27 cellular contexts compared by ENCODE assay signal in the genomic region with DNA sequence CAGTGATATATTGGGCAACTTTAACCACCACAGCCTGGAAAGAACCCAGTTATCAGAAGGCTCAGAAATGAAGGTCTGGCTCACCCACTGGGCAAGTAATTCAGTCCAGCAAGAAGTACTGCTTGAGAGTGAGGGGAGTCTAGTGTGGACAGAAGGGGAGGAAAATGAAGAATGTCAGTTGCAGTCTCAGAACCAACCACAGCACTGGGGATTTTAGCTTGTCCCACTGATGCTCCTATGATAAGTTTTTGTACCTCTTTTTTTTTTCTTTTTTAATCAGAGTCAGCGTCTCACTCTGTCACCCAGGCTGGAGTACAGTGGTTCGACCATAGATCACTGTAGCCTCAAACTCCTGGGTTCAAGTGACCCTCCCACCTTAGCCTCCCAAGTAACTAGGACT. TPM values are rescaled to one million over a fixed set of nuclear protein-coding genes. Genes with fewer than 3 reads are reported as not detected.
DNase-seq lines count a peak whose midpoint lies in the region; ATAC-seq, FAIRE-seq and TF ChIP-seq lines count a peak whose summit lies in the region.
"Had no signal": no experiment of that assay in that cellular context is flagged by ENCODE, and none has a peak within 500 bp of the region (broad histone marks: within the 10 kb centered on the region; RNA-seq: fewer than 3 reads in every experiment).

No MANE protein-coding gene starts in this region.

- CTCF ChIA-PET in GM12878 (lab: Yijun Ruan, JAX): interaction anchor here (1.1 to 3.5 kb wide), 2 partner anchors 16 to 99 kb away, joined by 3 to 15 read pairs; no protein-coding TSS in a partner anchor

- H3K27me3 ChIP-seq in GM12878 (replicated peaks in 1 of 2; ENCODE audit: control insufficient read depth in 2 of 2, insufficient read depth in 2 of 2, low read length in 1 of 2) (no peaks in the 10 kb centered on the region), neural progenitor cell (no peaks in the 10 kb centered on the region)
- H3K27me3 ChIP-seq: BE2C, MG63 had no signal

- WGBS in GM12878 (ENCODE audit: insufficient coverage, insufficient replicate concordance, low lambda C conversion rate, missing lambda C conversion rate): 18% methylated on average over 2 of the region's 2 CpGs

- H4K20me1 ChIP-seq in GM12878 (ENCODE audit: control insufficient read depth, insufficient read depth): no peaks in the 10 kb centered on the region
- no peaks in the 10 kb centered on the region for H4K20me1 ChIP-seq in neural progenitor cell (ENCODE audit: low read depth)

- H3K9ac ChIP-seq in GM12878 (ENCODE audit: control insufficient read depth, insufficient read depth, low read length) (no peak overlapping the region), neural progenitor cell (no peak overlapping the region)

- TF ChIP-seq POLR2A in GM12878 (IDR thresholded peaks at IDR 0.05; ENCODE audit: low read depth, low read length): no peak

- H3K9me3 Mint-ChIP-seq in activated naive CD8-positive, alpha-beta T cell treated with anti-CD3 and anti-CD28 coated beads, Interleukin-2, amount 50 U/mL, for 24 hours: no peaks in the 10 kb centered on the region
- H3K9me3 Mint-ChIP-seq in activated naive CD8-positive, alpha-beta T cell treated with anti-CD3 and anti-CD28 coated beads for 36 hours: no peaks in the 10 kb centered on the region
- H3K9me3 Mint-ChIP-seq in neural progenitor cell: no peaks in the 10 kb centered on the region
- H3K9me3 Mint-ChIP-seq: CD4-positive, alpha-beta T cell had no signal

- POLR2A ChIA-PET in GM12878 (lab: Charles Lee): interaction anchor here (0.6 to 0.8 kb wide), 2 partner anchors 13 to 105 kb away, joined by 3 to 7 read pairs; a partner anchor contains a TSS

- H3K4me2 ChIP-seq in GM12878 (ENCODE audit: control insufficient read depth, insufficient read depth): peak overlapping the region; percentile 28
- no peak overlapping the region for H3K4me2 ChIP-seq in neural progenitor cell
- H3K4me2 ChIP-seq: PC-9 had no signal

- H3K36me3 ChIP-seq in GM12878 (ENCODE audit: control insufficient read depth in 2 of 2, insufficient read depth in 2 of 2, low read length in 1 of 2) (no peaks in the 10 kb centered on the region), neural progenitor cell (no peaks in the 10 kb centered on the region)
- H3K36me3 ChIP-seq: BE2C, MG63 had no signal

- H3K9me3 ChIP-seq in GM12878 (replicated peaks; ENCODE audit: control insufficient read depth, insufficient read depth, low read length) (no peaks in the 10 kb centered on the region), neural progenitor cell (ENCODE audit: low read depth) (no peaks in the 10 kb centered on the region)
- H3K9me3 ChIP-seq: BE2C, MG63 had no signal

- H3K4me3 Mint-ChIP-seq in activated naive CD8-positive, alpha-beta T cell treated with anti-CD3 and anti-CD28 coated beads, Interleukin-2, amount 50 U/mL, for 24 hours: no peak overlapping the region
- H3K4me3 Mint-ChIP-seq in activated naive CD8-positive, alpha-beta T cell treated with anti-CD3 and anti-CD28 coated beads for 36 hours: no peak overlapping the region
- no peak overlapping the region for H3K4me3 Mint-ChIP-seq in neural progenitor cell
- H3K4me3 Mint-ChIP-seq: CD4-positive, alpha-beta T cell had no signal

- DNase-seq in activated naive CD8-positive, alpha-beta T cell treated with anti-CD3 and anti-CD28 coated beads, Interleukin-2, amount 50 U/mL, for 24 hours: no peak
- no peak for DNase-seq in activated naive CD8-positive, alpha-beta T cell treated with anti-CD3 and anti-CD28 coated beads for 36 hours
- DNase-seq in NAMALWA (ENCODE audit: low spot score): peak; percentile 1
- DNase-seq in GM12878 (ENCODE audit: low read depth, low spot score): no peak
- DNase-seq in UCSD-AML1 (lab: John Stamatoyannopoulos, UW; ENCODE audit: unreplicated experiment): no peak
- no peak for DNase-seq in activated CD4-positive, alpha-beta T cell treated with anti-CD3 and anti-CD28 coated beads for 48 hours
- DNase-seq in neural progenitor cell (ENCODE audit: low spot score): no peak
- DNase-seq: BE2C; CD4-positive, alpha-beta T cell; COR-L47; DMS79 treated with DMSO at 0.1 percent for 48 hours; GOT3; HCEC 1CT; MG63; NCI-H1048; NCI-H1417 treated with DMSO at 0.1 percent for 48 hours; NCI-H187; NCI-H446; NCI-H526 treated with DMSO at 0.1 percent for 48 hours; PC-9; RPMI8226; SHP77 had no signal

- H3K4me3 ChIP-seq in GM12878 (no peak overlapping the region), neural progenitor cell (no peak overlapping the region)
- H3K4me3 ChIP-seq: K562, MG63, PC-9 had no signal

- SMC1A ChIA-PET in GM12878 (lab: Charles Lee; ENCODE audit: uncharacterized antibody, unreplicated experiment): interaction anchor here (1.2 to 1.7 kb wide), 2 partner anchors 9 to 22 kb away, joined by 3 to 5 read pairs; no protein-coding TSS in a partner anchor

- H3F3A ChIP-seq in neural progenitor cell (ENCODE audit: low read depth): no peaks in the 10 kb centered on the region

- intact Hi-C loops in GM12878 (cut with micrococcal nuclease; ENCODE audit: unreplicated experiment): no loop called here

- H3K4me1 ChIP-seq in GM12878 (ENCODE audit: control insufficient read depth, insufficient read depth, low read length): peaks cover 13% of the 10 kb centered on the region
- no peaks in the 10 kb centered on the region for H3K4me1 ChIP-seq in neural progenitor cell
- H3K4me1 ChIP-seq: BE2C had no signal

- peaks cover 29% of the 10 kb centered on the region for H3K4me1 Mint-ChIP-seq in activated naive CD8-positive, alpha-beta T cell treated with anti-CD3 and anti-CD28 coated beads, Interleukin-2, amount 50 U/mL, for 24 hours
- peaks cover 10% of the 10 kb centered on the region for H3K4me1 Mint-ChIP-seq in activated naive CD8-positive, alpha-beta T cell treated with anti-CD3 and anti-CD28 coated beads for 36 hours
- H3K4me1 Mint-ChIP-seq in neural progenitor cell: no peaks in the 10 kb centered on the region

- no TSS peak for BruUV-seq in GM12878 (replicated peaks; lab: Mats Ljungman, UMichigan)

- in situ Hi-C loops in GM12878 (cut with MboI): no loop called here

- ATAC-seq in activated naive CD8-positive, alpha-beta T cell treated with anti-CD3 and anti-CD28 coated beads, Interleukin-2, amount 50 U/mL, for 24 hours: peak; percentile 15
- peak; percentile 46 for ATAC-seq in GM12878
- ATAC-seq: K562 had no signal

- no peak for TF ChIP-seq EP300 in GM12878 (IDR thresholded peaks at IDR 0.05; ENCODE audit: borderline replicate concordance in 1 of 2, control insufficient read depth in 1 of 2, low read depth in 2 of 2, low read length in 2 of 2)

- H3K79me2 ChIP-seq in GM12878 (ENCODE audit: control insufficient read depth, insufficient read depth, low read length) (no peaks in the 10 kb centered on the region), neural progenitor cell (ENCODE audit: low read depth) (no peaks in the 10 kb centered on the region)

- TF ChIP-seq CTCF in GM12878 (IDR thresholded peaks at IDR 0.05 in 2 of 3, conservative IDR thresholded peaks at IDR 0.05 in 1 of 3; ENCODE audit: control insufficient read depth in 2 of 3, extremely low read depth in 1 of 3, insufficient read depth in 1 of 3, low read depth in 3 of 3, low read length in 3 of 3) (no peak), neural progenitor cell (IDR thresholded peaks at IDR 0.05) (no peak)

- FAIRE-seq in GM12878 (lab: Jason Lieb, UNC): no peak
- FAIRE-seq: GM18507, K562 had no signal

- no peaks in the 10 kb centered on the region for H3K36me3 Mint-ChIP-seq in activated naive CD8-positive, alpha-beta T cell treated with anti-CD3 and anti-CD28 coated beads, Interleukin-2, amount 50 U/mL, for 24 hours (ENCODE audit: low read depth)
- H3K36me3 Mint-ChIP-seq in activated naive CD8-positive, alpha-beta T cell treated with anti-CD3 and anti-CD28 coated beads for 36 hours: no peaks in the 10 kb centered on the region
- no peaks in the 10 kb centered on the region for H3K36me3 Mint-ChIP-seq in neural progenitor cell

- RAD21 ChIA-PET in GM12878 (lab: Charles Lee; ENCODE audit: unreplicated experiment): interaction anchor here (1.3 kb wide), 1 partner anchor 19 kb away, joined by 3 read pairs; no protein-coding TSS in a partner anchor

- H3K27ac Mint-ChIP-seq in activated naive CD8-positive, alpha-beta T cell treated with anti-CD3 and anti-CD28 coated beads, Interleukin-2, amount 50 U/mL, for 24 hours: peak overlapping the region; percentile 27
- no peak overlapping the region for H3K27ac Mint-ChIP-seq in activated naive CD8-positive, alpha-beta T cell treated with anti-CD3 and anti-CD28 coated beads for 36 hours
- no peak overlapping the region for H3K27ac Mint-ChIP-seq in neural progenitor cell
- H3K27ac Mint-ChIP-seq: CD4-positive, alpha-beta T cell had no signal

- H3K27ac ChIP-seq in GM12878 (ENCODE audit: control insufficient read depth, insufficient read depth) (no peak overlapping the region), neural progenitor cell (no peak overlapping the region)
- H3K27ac ChIP-seq: HL-60, PC-9 had no signal

- TF ChIP-seq RAD21 in GM12878 (IDR thresholded peaks at IDR 0.05; ENCODE audit: insufficient read depth, low read depth, low read length): no peak

- no peaks in the 10 kb centered on the region for H3K27me3 Mint-ChIP-seq in activated naive CD8-positive, alpha-beta T cell treated with anti-CD3 and anti-CD28 coated beads, Interleukin-2, amount 50 U/mL, for 24 hours
- H3K27me3 Mint-ChIP-seq in activated naive CD8-positive, alpha-beta T cell treated with anti-CD3 and anti-CD28 coated beads for 36 hours: no peaks in the 10 kb centered on the region
- no peaks in the 10 kb centered on the region for H3K27me3 Mint-ChIP-seq in neural progenitor cell (ENCODE audit: insufficient read depth, low read depth)
- H3K27me3 Mint-ChIP-seq: CD4-positive, alpha-beta T cell had no signal

- no peak overlapping the region; the same call in 1 of the 2 replicates for H2AFZ ChIP-seq in GM12878 (ENCODE audit: control insufficient read depth, low read depth, low read length)
- no peak overlapping the region for H2AFZ ChIP-seq in neural progenitor cell (replicated peaks)
- H2AFZ ChIP-seq: PC-9 had no signal

RNA-seq across cellular contexts. Expression of a gene that starts 9.4 kb away (rescaled TPM):
- 10 to 100 TPM; 11.4 to 11.5 TPM for total RNA-seq in activated naive CD8-positive, alpha-beta T cell treated with anti-CD3 and anti-CD28 coated beads for 36 hours
- total RNA-seq in GM12878 (2013; cell fraction: nucleolus; rRNA removed): 13.9 and 16.8 TPM in 2 replicates
- total RNA-seq in GM12878 (2014; rRNA removed): 12.2 and 14.2 TPM in 2 replicates
- 5.8 and 7.0 TPM in 2 replicates for total RNA-seq in GM12878 (2014; rRNA removed; fragmentation: Illumina TruSeq; extraction: Trizol)
- 8.9 and 9.0 TPM in 2 replicates for total RNA-seq in GM12878 (2021)
- 12.2 TPM for polyA plus RNA-seq in GM12878 (2011; ENCODE audit: low read depth)
- polyA plus RNA-seq in GM12878 (2011; rRNA removed): 3.0 and 3.1 TPM in 2 replicates
- 2.3 and 2.9 TPM in 2 replicates for polyA plus RNA-seq in GM12878 (2011; cell fraction: cytosol; rRNA removed)
- 12.6 and 15.4 TPM in 2 replicates for polyA plus RNA-seq in GM12878 (2011; cell fraction: nucleus; rRNA removed)
- 10.2 and 16.4 TPM in 2 replicates for polyA plus RNA-seq in GM12878 (2012)
- polyA plus RNA-seq in GM12878 (2014; fragmentation: Illumina TruSeq; extraction: Trizol): 6.6 and 8.4 TPM in 2 replicates
- 1 to 10 TPM; 2.1 to 2.3 TPM for polyA plus RNA-seq in GM12878 (2014; fragmentation: Nextera tagmentation; extraction: Ambion mirVana)
- 8.9 and 12.0 TPM in 2 replicates for polyA plus RNA-seq in GM12878 (2014; rRNA removed)
- 1 to 10 TPM; 2.8 to 2.9 TPM for polyA plus RNA-seq in GM12878 (2016; fragmentation: Nextera tagmentation; extraction: Ambion mirVana)
- polyA minus RNA-seq in GM12878 (2011; rRNA and poly(A)+ RNA removed): 2.6 and 6.9 TPM in 2 replicates
- polyA minus RNA-seq in GM12878 (2011; cell fraction: cytosol; rRNA and poly(A)+ RNA removed): 0.80 TPM in 1 of 2 replicates, not detected in the other
- polyA minus RNA-seq in GM12878 (2011; cell fraction: nucleus; rRNA and poly(A)+ RNA removed): 5.7 and 6.7 TPM in 2 replicates
- 0.56 and 1.4 TPM in 2 replicates for total RNA-seq in neural progenitor cell (ENCODE audit: low replicate concordance)
- total RNA-seq: HT-29 had no signal

RNA-seq across cellular contexts. Expression of a gene that starts 22.5 kb away (rescaled TPM):
- 10 to 100 TPM; 24.9 to 26.0 TPM for total RNA-seq in activated naive CD8-positive, alpha-beta T cell treated with anti-CD3 and anti-CD28 coated beads for 36 hours
- 11.7 and 19.4 TPM in 2 replicates for total RNA-seq in GM12878 (2013; cell fraction: nucleolus; rRNA removed)
- 7.9 and 8.2 TPM in 2 replicates for total RNA-seq in GM12878 (2014; rRNA removed)
- total RNA-seq in GM12878 (2014; rRNA removed; fragmentation: Illumina TruSeq; extraction: Trizol): 4.6 and 4.9 TPM in 2 replicates
- 19.1 and 19.5 TPM in 2 replicates for total RNA-seq in GM12878 (2021)
- 10.4 TPM for polyA plus RNA-seq in GM12878 (2011; ENCODE audit: low read depth)
- 7.2 and 9.9 TPM in 2 replicates for polyA plus RNA-seq in GM12878 (2011; rRNA removed)
- polyA plus RNA-seq in GM12878 (2011; cell fraction: cytosol; rRNA removed): 13.1 and 13.2 TPM in 2 replicates
- 48.8 and 64.5 TPM in 2 replicates for polyA plus RNA-seq in GM12878 (2011; cell fraction: nucleus; rRNA removed)
- 14.4 and 28.1 TPM in 2 replicates for polyA plus RNA-seq in GM12878 (2012)
- 6.1 and 9.1 TPM in 2 replicates for polyA plus RNA-seq in GM12878 (2014; fragmentation: Illumina TruSeq; extraction: Trizol)
- under 1 TPM in 1 of 2 experiments, not detected in 1; 0.16 TPM for polyA plus RNA-seq in GM12878 (2014; fragmentation: Nextera tagmentation; extraction: Ambion mirVana)
- polyA plus RNA-seq in GM12878 (2014; rRNA removed): 13.0 and 14.3 TPM in 2 replicates
- polyA plus RNA-seq in GM12878 (2016; fragmentation: Nextera tagmentation; extraction: Ambion mirVana): 1 to 10 TPM in 1 of 2 experiments, under 1 TPM in 1; 0.88 to 2.9 TPM
- polyA minus RNA-seq in GM12878 (2011; rRNA and poly(A)+ RNA removed): 12.7 and 12.9 TPM in 2 replicates
- 5.1 and 7.7 TPM in 2 replicates for polyA minus RNA-seq in GM12878 (2011; cell fraction: cytosol; rRNA and poly(A)+ RNA removed)
- polyA minus RNA-seq in GM12878 (2011; cell fraction: nucleus; rRNA and poly(A)+ RNA removed): 14.7 and 30.0 TPM in 2 replicates
- total RNA-seq in neural progenitor cell (ENCODE audit: low replicate concordance): 5.2 and 12.4 TPM in 2 replicates

RNA-seq across cellular contexts. Expression of a gene that starts 23.2 kb away (rescaled TPM):
- 10 to 100 TPM; 67.7 to 69.4 TPM for total RNA-seq in activated naive CD8-positive, alpha-beta T cell treated with anti-CD3 and anti-CD28 coated beads for 36 hours
- 31.5 and 33.0 TPM in 2 replicates for total RNA-seq in GM12878 (2013; cell fraction: nucleolus; rRNA removed)
- total RNA-seq in GM12878 (2014; rRNA removed) (115 and 119 TPM in 2 replicates), GM12878 (2014; rRNA removed; fragmentation: Illumina TruSeq; extraction: Trizol) (55.0 and 55.6 TPM in 2 replicates), GM12878 (2021) (83.3 and 84.9 TPM in 2 replicates), neural progenitor cell (ENCODE audit: low replicate concordance) (0.56 and 0.86 TPM in 2 replicates)
- 38.2 TPM for polyA plus RNA-seq in GM12878 (2011; ENCODE audit: low read depth)
- polyA plus RNA-seq in GM12878 (2011; rRNA removed) (20.1 and 29.1 TPM in 2 replicates), GM12878 (2014; fragmentation: Illumina TruSeq; extraction: Trizol) (26.3 and 44.9 TPM in 2 replicates), GM12878 (2014; fragmentation: Nextera tagmentation; extraction: Ambion mirVana) (10 to 100 TPM in 1 of 2 experiments, under 1 TPM in 1; 0.97 to 12.1 TPM), GM12878 (2014; rRNA removed) (137 and 147 TPM in 2 replicates), GM12878 (2016; fragmentation: Nextera tagmentation; extraction: Ambion mirVana) (10 to 100 TPM; 63.8 to 77.8 TPM)
- 42.7 and 45.9 TPM in 2 replicates for polyA plus RNA-seq in GM12878 (2011; cell fraction: cytosol; rRNA removed)
- 16.1 and 23.4 TPM in 2 replicates for polyA plus RNA-seq in GM12878 (2011; cell fraction: nucleus; rRNA removed)
- polyA plus RNA-seq in GM12878 (2012): 88.6 and 91.7 TPM in 2 replicates
- polyA minus RNA-seq in GM12878 (2011; rRNA and poly(A)+ RNA removed): 5.4 and 16.1 TPM in 2 replicates
- 3.6 and 8.9 TPM in 2 replicates for polyA minus RNA-seq in GM12878 (2011; cell fraction: cytosol; rRNA and poly(A)+ RNA removed)
- 4.1 and 5.0 TPM in 2 replicates for polyA minus RNA-seq in GM12878 (2011; cell fraction: nucleus; rRNA and poly(A)+ RNA removed)
- total RNA-seq: A172, HT-29, K562, PC-9 had no signal
- polyA plus RNA-seq: K562 had no signal

RNA-seq across cellular contexts. Expression of a gene that starts 30.2 kb away (rescaled TPM):
- over 10,000 TPM in 1 of 2 experiments, 1,000 to 10,000 TPM in 1; 8,498 to 10,099 TPM for total RNA-seq in activated naive CD8-positive, alpha-beta T cell treated with anti-CD3 and anti-CD28 coated beads for 36 hours
- total RNA-seq in GM12878 (2013; cell fraction: nucleolus; rRNA removed): 15,728 and 37,247 TPM in 2 replicates
- total RNA-seq in GM12878 (2014; rRNA removed): 34,892 and 42,450 TPM in 2 replicates
- total RNA-seq in GM12878 (2014; rRNA removed; fragmentation: Illumina TruSeq; extraction: Trizol): 6,746 and 12,076 TPM in 2 replicates
- 18,533 and 18,901 TPM in 2 replicates for total RNA-seq in GM12878 (2021)
- polyA plus RNA-seq in GM12878 (2011; ENCODE audit: low read depth): not detected
- polyA plus RNA-seq in GM12878 (2011; rRNA removed): 3.8 and 12.0 TPM in 2 replicates
- polyA plus RNA-seq in GM12878 (2011; cell fraction: cytosol; rRNA removed): 152 TPM in 1 of 2 replicates, not detected in the other
- 4,598 and 4,771 TPM in 2 replicates for polyA plus RNA-seq in GM12878 (2011; cell fraction: nucleus; rRNA removed)
- 62.9 TPM in 1 of 2 replicates, not detected in the other for polyA plus RNA-seq in GM12878 (2012)
- not detected in 2 replicates for polyA plus RNA-seq in GM12878 (2014; fragmentation: Illumina TruSeq; extraction: Trizol)
- not detected for polyA plus RNA-seq in GM12878 (2014; fragmentation: Nextera tagmentation; extraction: Ambion mirVana)
- polyA plus RNA-seq in GM12878 (2014; rRNA removed): 760 and 1,065 TPM in 2 replicates
- polyA plus RNA-seq in GM12878 (2016; fragmentation: Nextera tagmentation; extraction: Ambion mirVana): 10 to 100 TPM in 1 of 2 experiments, not detected in 1; 13.3 TPM
- 9,902 and 51,214 TPM in 2 replicates for polyA minus RNA-seq in GM12878 (2011; rRNA and poly(A)+ RNA removed)
- polyA minus RNA-seq in GM12878 (2011; cell fraction: cytosol; rRNA and poly(A)+ RNA removed): 10,750 and 21,317 TPM in 2 replicates
- polyA minus RNA-seq in GM12878 (2011; cell fraction: nucleus; rRNA and poly(A)+ RNA removed): 140,969 and 152,974 TPM in 2 replicates
- total RNA-seq in neural progenitor cell (ENCODE audit: low replicate concordance): 1,307 and 2,709 TPM in 2 replicates

RNA-seq across cellular contexts. Expression of a gene that starts 30.5 kb away (rescaled TPM):
- 1 to 10 TPM; 8.2 to 9.4 TPM for total RNA-seq in activated naive CD8-positive, alpha-beta T cell treated with anti-CD3 and anti-CD28 coated beads for 36 hours
- 6.3 and 7.0 TPM in 2 replicates for total RNA-seq in GM12878 (2013; cell fraction: nucleolus; rRNA removed)
- total RNA-seq in GM12878 (2014; rRNA removed): 9.4 and 13.2 TPM in 2 replicates
- 6.2 and 6.3 TPM in 2 replicates for total RNA-seq in GM12878 (2014; rRNA removed; fragmentation: Illumina TruSeq; extraction: Trizol)
- total RNA-seq in GM12878 (2021): 10.6 and 11.8 TPM in 2 replicates
- 4.9 TPM for polyA plus RNA-seq in GM12878 (2011; ENCODE audit: low read depth)
- polyA plus RNA-seq in GM12878 (2011; rRNA removed): 8.6 and 10.5 TPM in 2 replicates
- 8.7 and 13.0 TPM in 2 replicates for polyA plus RNA-seq in GM12878 (2011; cell fraction: cytosol; rRNA removed)
- polyA plus RNA-seq in GM12878 (2011; cell fraction: nucleus; rRNA removed): 9.3 and 11.8 TPM in 2 replicates
- polyA plus RNA-seq in GM12878 (2012): 11.4 and 12.6 TPM in 2 replicates
- 5.9 and 6.7 TPM in 2 replicates for polyA plus RNA-seq in GM12878 (2014; fragmentation: Illumina TruSeq; extraction: Trizol)
- polyA plus RNA-seq in GM12878 (2014; fragmentation: Nextera tagmentation; extraction: Ambion mirVana): under 1 TPM; 0.19 to 0.90 TPM
- 14.3 and 16.0 TPM in 2 replicates for polyA plus RNA-seq in GM12878 (2014; rRNA removed)
- 10 to 100 TPM; 15.6 to 18.3 TPM for polyA plus RNA-seq in GM12878 (2016; fragmentation: Nextera tagmentation; extraction: Ambion mirVana)
- polyA minus RNA-seq in GM12878 (2011; rRNA and poly(A)+ RNA removed): 3.4 and 6.7 TPM in 2 replicates
- polyA minus RNA-seq in GM12878 (2011; cell fraction: cytosol; rRNA and poly(A)+ RNA removed): 2.3 and 3.1 TPM in 2 replicates
- 2.8 and 4.1 TPM in 2 replicates for polyA minus RNA-seq in GM12878 (2011; cell fraction: nucleus; rRNA and poly(A)+ RNA removed)
- 3.8 and 10.6 TPM in 2 replicates for total RNA-seq in neural progenitor cell (ENCODE audit: low replicate concordance)

Comparison
In these comparisons a context has a peak if more than half of its experiments do, and no peak if none do; other contexts are left out.
1. RNA of a gene that starts 23.2 kb away (total RNA-seq): 31.5 to 119 TPM in GM12878 and 67.7 to 69.4 TPM in activated naive CD8-positive, alpha-beta T cell treated with anti-CD3 and anti-CD28 coated beads for 36 hours; 0.56 to 0.86 TPM in neural progenitor cell; every median in the first group is over 10 times any median in the second.